25 cellular contexts compared by ENCODE assay signal in genomic region chr7:6559896-6560295, GRCh38. TPM values are rescaled to one million over a fixed set of nuclear protein-coding genes. Genes with fewer than 3 reads are reported as not detected.
"Had no signal": no experiment of that assay in that cellular context is flagged by ENCODE, and none has a peak within 500 bp of the region (broad histone marks: within the 10 kb centered on the region; RNA-seq: fewer than 3 reads in every experiment).

No MANE protein-coding gene starts in this region.

- H3K9me3 Mint-ChIP-seq: memory B cell; natural killer cell treated with Interleukin-12 subunit alpha and Interleukin-12 subunit beta and Interleukin-15 and Interleukin-18, amount 100 ng/mL, for 72 hours; stimulated activated memory B cell treated with anti-CD40 and anti-IgM and Interleukin-4, amounts not matched to agents 10 μg/mL and 1 μg/mL and 100 μg/mL, for 72 hours; stimulated activated naive CD8-positive, alpha-beta T cell treated with anti-CD3 and anti-CD28 coated beads, Interleukin-15, amount 100 ng/mL, for 72 hours had no signal

- H3K27ac ChIP-seq: gastrocnemius medialis, left ventricle myocardium inferior, lower lobe of right lung, psoas muscle, right lobe of liver, testis, tibial nerve, upper lobe of right lung had no signal

- H3K4me3 ChIP-seq: gastrocnemius medialis, left ventricle myocardium inferior, lower lobe of right lung, psoas muscle, right lobe of liver, testis, tibial nerve, upper lobe of right lung had no signal

- ATAC-seq: esophagus mucosa; gastrocnemius medialis; left cardiac atrium; lower lobe of right lung; natural killer cell treated with Interleukin-12 subunit alpha and Interleukin-12 subunit beta and Interleukin-15 and Interleukin-18, amount 100 ng/mL, for 72 hours; psoas muscle; right lobe of liver; stimulated activated memory B cell treated with anti-CD40 and anti-IgM and Interleukin-4, amounts not matched to agents 10 μg/mL and 1 μg/mL and 100 μg/mL, for 72 hours; stimulated activated naive CD8-positive, alpha-beta T cell treated with anti-CD3 and anti-CD28 coated beads, Interleukin-15, amount 100 ng/mL, for 72 hours; upper lobe of right lung had no signal

- H3K4me1 Mint-ChIP-seq: memory B cell had no signal

- H3K27me3 ChIP-seq: gastrocnemius medialis, right lobe of liver, testis, tibial nerve, upper lobe of right lung had no signal

- H3K36me3 ChIP-seq: gastrocnemius medialis, left ventricle myocardium inferior, lower lobe of right lung, right lobe of liver, tibial nerve, upper lobe of right lung had no signal

- H3K4me1 ChIP-seq: gastrocnemius medialis, left ventricle myocardium inferior, lower lobe of right lung, psoas muscle, right lobe of liver, testis, tibial nerve, upper lobe of right lung had no signal

- H3K27ac Mint-ChIP-seq: memory B cell; stimulated activated memory B cell treated with anti-CD40 and anti-IgM and Interleukin-4, amounts not matched to agents 10 μg/mL and 1 μg/mL and 100 μg/mL, for 72 hours; stimulated activated naive CD8-positive, alpha-beta T cell treated with anti-CD3 and anti-CD28 coated beads, Interleukin-15, amount 100 ng/mL, for 72 hours had no signal

- DNase-seq: cortex of kidney; effector memory CD4-positive, alpha-beta T cell; gastrocnemius medialis; glutamatergic neuron; kidney; left cardiac atrium; left ventricle myocardium inferior; lower lobe of right lung; midbrain; occipital lobe; psoas muscle; retina; right lobe of liver; stimulated activated CD4-positive, alpha-beta T cell treated with anti-CD3 and anti-CD28 coated beads, Interleukin-4, amount 100 ng/mL, for 1 hour; stimulated activated CD8-positive, alpha-beta memory T cell treated with anti-CD3 and anti-CD28 coated beads, Interleukin-4, amount 100 ng/mL, for 48 hours; stimulated activated naive CD8-positive, alpha-beta T cell treated with anti-CD3 and anti-CD28 coated beads, Interleukin-15, amount 100 ng/mL, for 72 hours; testis; upper lobe of right lung had no signal

- H3K4me3 Mint-ChIP-seq: memory B cell; natural killer cell treated with Interleukin-12 subunit alpha and Interleukin-12 subunit beta and Interleukin-15 and Interleukin-18, amount 100 ng/mL, for 72 hours; stimulated activated memory B cell treated with anti-CD40 and anti-IgM and Interleukin-4, amounts not matched to agents 10 μg/mL and 1 μg/mL and 100 μg/mL, for 72 hours; stimulated activated naive CD8-positive, alpha-beta T cell treated with anti-CD3 and anti-CD28 coated beads, Interleukin-15, amount 100 ng/mL, for 72 hours had no signal

- H3K27me3 Mint-ChIP-seq: stimulated activated naive CD8-positive, alpha-beta T cell treated with anti-CD3 and anti-CD28 coated beads, Interleukin-15, amount 100 ng/mL, for 72 hours had no signal

- H3K9me3 ChIP-seq: gastrocnemius medialis, left ventricle myocardium inferior, lower lobe of right lung, psoas muscle, right lobe of liver, testis, tibial nerve, upper lobe of right lung had no signal

- H3K36me3 Mint-ChIP-seq: memory B cell; natural killer cell treated with Interleukin-12 subunit alpha and Interleukin-12 subunit beta and Interleukin-15 and Interleukin-18, amount 100 ng/mL, for 72 hours; stimulated activated memory B cell treated with anti-CD40 and anti-IgM and Interleukin-4, amounts not matched to agents 10 μg/mL and 1 μg/mL and 100 μg/mL, for 72 hours had no signal

RNA-seq across cellular contexts. Expression of gene GRID2IP, which starts 8.6 kb away (rescaled TPM):
- total RNA-seq: fibroblast of villous mesenchyme, left ventricle myocardium inferior, subcutaneous adipose tissue, tibial nerve had no signal
